In genomic region chr17:4946312-4946976, GRCh38 we compare ENCODE assay signal across 7 cellular contexts. TPM values are rescaled to one million over a fixed set of nuclear protein-coding genes. Genes with fewer than 3 reads are reported as not detected.
DNase-seq lines count a peak whose midpoint lies in the region; ATAC-seq, FAIRE-seq and TF ChIP-seq lines count a peak whose summit lies in the region.

No MANE protein-coding gene starts in this region.

- WGBS in right cardiac atrium = 32% methylated on average over 16 of the region's 16 CpGs
- WGBS in spleen, 5 donors = 13 to 21% (median 16%) methylated on average over 12 to 16 of the region's 16 CpGs

- peak overlapping the region; percentile 95 for H3K27ac Mint-ChIP-seq in activated CD4-positive, alpha-beta memory T cell treated with anti-CD3 and anti-CD28 coated beads for 36 hours

- no peak for FAIRE-seq in frontal cortex (lab: Jason Lieb, UNC)

- H3K27ac ChIP-seq in right cardiac atrium (ENCODE audit: low read length) (no peak overlapping the region), spleen (peak overlapping the region; percentile 40 to 99 (median 98))

- H3K4me3 Mint-ChIP-seq in activated CD4-positive, alpha-beta memory T cell treated with anti-CD3 and anti-CD28 coated beads for 36 hours = peak overlapping the region; percentile 90

- H3K4me1 Mint-ChIP-seq in activated CD4-positive, alpha-beta memory T cell treated with anti-CD3 and anti-CD28 coated beads for 36 hours (ENCODE audit: low read depth) = peaks cover 58% of the 10 kb centered on the region

- H3K9me3 ChIP-seq in HAP-1 = no peaks in the 10 kb centered on the region
- H3K9me3 ChIP-seq in right cardiac atrium (ENCODE audit: control insufficient read depth, low read length) = no peaks in the 10 kb centered on the region
- no peaks in the 10 kb centered on the region for H3K9me3 ChIP-seq in spleen

- H3K27me3 Mint-ChIP-seq in activated CD4-positive, alpha-beta memory T cell treated with anti-CD3 and anti-CD28 coated beads for 36 hours = no peaks in the 10 kb centered on the region

- H3K36me3 Mint-ChIP-seq in activated CD4-positive, alpha-beta memory T cell treated with anti-CD3 and anti-CD28 coated beads for 36 hours = peaks cover 57% of the 10 kb centered on the region

- H3K36me3 ChIP-seq in HAP-1 (replicated peaks) = peaks cover 63% of the 10 kb centered on the region
- H3K36me3 ChIP-seq in spleen = peaks cover 0 to 59% (median 42%) of the 10 kb centered on the region in 6 donors

- ATAC-seq in right cardiac atrium = no peak

- peak overlapping the region; percentile 98 for H3K4me3 ChIP-seq in HAP-1
- peak overlapping the region; percentile 87 for H3K4me3 ChIP-seq in right cardiac atrium (ENCODE audit: low read length)
- H3K4me3 ChIP-seq in spleen = peak overlapping the region; percentile 78 to 100 (median 98)

- in situ Hi-C loops in HAP-1 (cut with MboI; ENCODE audit: low sequenced_read_pairs) = no loop called here

- POLR2A ChIA-PET in activated CD4-positive, alpha-beta memory T cell treated with anti-CD3 and anti-CD28 coated beads for 36 hours (lab: Charles Lee) = interaction anchor here (1.3 to 21.0 kb wide), 4 partner anchors 13 to 46 kb away, joined by 3 to 346 read pairs (median 8); partner anchors contain the start of genes C17orf107 and SPAG7

- TF ChIP-seq POLR2A in spleen (IDR thresholded peaks at IDR 0.05) = no peak

- H3K9me3 Mint-ChIP-seq in activated CD4-positive, alpha-beta memory T cell treated with anti-CD3 and anti-CD28 coated beads for 36 hours = no peaks in the 10 kb centered on the region

- TF ChIP-seq CTCF in spleen (IDR thresholded peaks at IDR 0.05 in 8 of 11, conservative IDR thresholded peaks at IDR 0.05 in 3 of 11) = no peak

- H3K4me1 ChIP-seq in HAP-1 (peaks cover 23% of the 10 kb centered on the region), right cardiac atrium (ENCODE audit: control insufficient read depth, insufficient read depth, low read length) (peaks cover 5% of the 10 kb centered on the region), spleen (peaks cover 60 to 87% (median 73%) of the 10 kb centered on the region in 6 donors)

- CTCF ChIA-PET in activated CD4-positive, alpha-beta memory T cell treated with anti-CD3 and anti-CD28 coated beads for 36 hours (lab: Charles Lee) = interaction anchor here (2.3 kb wide), 1 partner anchor 20 kb away, joined by 10 read pairs; the partner anchor contains the start of gene SPAG7

- no peak for DNase-seq in HAP-1 (ENCODE audit: low spot score in 2 of 2)
- no peak for DNase-seq in activated CD4-positive, alpha-beta memory T cell treated with anti-CD3 and anti-CD28 coated beads for 36 hours
- DNase-seq in right cardiac atrium = peak in 1 of 3 donors; percentile 39
- DNase-seq in spleen = no peak
- no peak for DNase-seq in posterior vena cava (ENCODE audit: low spot score)
- no peak for DNase-seq in NCI-H146 (lab: John Stamatoyannopoulos, UW)
- DNase-seq in frontal cortex (ENCODE audit: low spot score in 2 of 2) = no peak

- intact Hi-C loops in activated CD4-positive, alpha-beta memory T cell treated with anti-CD3 and anti-CD28 coated beads for 36 hours (cut with micrococcal nuclease) = loop anchor here (5.0 to 10.0 kb wide), 4 partner anchors 214 to 802 kb away; partner anchors contain the start of genes CYB5D2, DERL2, MED11 and MIS12
- intact Hi-C loops in right cardiac atrium (cut with DNase I) (no loop called here), spleen (cut with DNase I; ENCODE audit: low total_unique reads) (no loop called here), posterior vena cava (cut with DNase I) (no loop called here)

- H3K27me3 ChIP-seq in HAP-1 (ENCODE audit: low read depth) (no peaks in the 10 kb centered on the region), right cardiac atrium (ENCODE audit: control insufficient read depth, insufficient read depth) (no peaks in the 10 kb centered on the region), spleen (replicated peaks in 1 of 7) (no peaks in the 10 kb centered on the region)

RNA-seq across cellular contexts. Expression of gene PFN1, which starts 1.9 kb away (rescaled TPM):
- total RNA-seq in activated CD4-positive, alpha-beta memory T cell treated with anti-CD3 and anti-CD28 coated beads for 36 hours = 1,000 to 10,000 TPM; 1,907 to 1,923 TPM
- total RNA-seq in right cardiac atrium (100 to 1,000 TPM; 148 to 229 (median 201) TPM), spleen (1,000 to 10,000 TPM in 1 of 7 donors, 100 to 1,000 TPM in 6; 605 to 1,090 (median 842) TPM), posterior vena cava (100 to 1,000 TPM; 582 to 588 TPM), frontal cortex (69.3 TPM)
- polyA plus RNA-seq in right cardiac atrium (180 TPM), spleen (1,000 to 10,000 TPM in 1 of 3 donors, 100 to 1,000 TPM in 2; 663 to 1,039 (median 970) TPM)

RNA-seq across cellular contexts. Expression of gene ENO3, which starts 4.5 kb away (rescaled TPM):
- total RNA-seq in activated CD4-positive, alpha-beta memory T cell treated with anti-CD3 and anti-CD28 coated beads for 36 hours = 10 to 100 TPM; 26.5 to 26.8 TPM
- total RNA-seq in right cardiac atrium = 100 to 1,000 TPM; 198 to 695 (median 246) TPM
- polyA plus RNA-seq in right cardiac atrium = 455 TPM
- 10 to 100 TPM in 2 of 7 donors, 1 to 10 TPM in 5; 3.1 to 16.0 (median 8.8) TPM for total RNA-seq in spleen
- 10 to 100 TPM; 13.8 to 23.4 (median 15.4) TPM for polyA plus RNA-seq in spleen
- 1 to 10 TPM; 3.2 to 4.3 TPM for total RNA-seq in posterior vena cava
- 0.82 TPM for total RNA-seq in frontal cortex

RNA-seq across cellular contexts. Expression of gene RNF167, which starts 6.4 kb away (rescaled TPM):
- 100 to 1,000 TPM; 130 to 157 TPM for total RNA-seq in activated CD4-positive, alpha-beta memory T cell treated with anti-CD3 and anti-CD28 coated beads for 36 hours
- total RNA-seq in right cardiac atrium = 100 to 1,000 TPM in 1 of 4 donors, 10 to 100 TPM in 3; 76.6 to 108 (median 87.5) TPM
- polyA plus RNA-seq in right cardiac atrium = 124 TPM
- 100 to 1,000 TPM in 1 of 7 donors, 10 to 100 TPM in 6; 57.6 to 109 (median 78.6) TPM for total RNA-seq in spleen
- polyA plus RNA-seq in spleen = 100 to 1,000 TPM in 2 of 3 donors, 10 to 100 TPM in 1; 96.4 to 146 (median 129) TPM
- total RNA-seq in posterior vena cava = 10 to 100 TPM; 62.7 to 77.3 TPM
- 13.0 TPM for total RNA-seq in frontal cortex

RNA-seq across cellular contexts. Expression of gene SLC25A11, which starts 6.6 kb away (rescaled TPM):
- 10 to 100 TPM; 70.5 to 72.5 TPM for total RNA-seq in activated CD4-positive, alpha-beta memory T cell treated with anti-CD3 and anti-CD28 coated beads for 36 hours
- 100 to 1,000 TPM; 162 to 230 (median 202) TPM for total RNA-seq in right cardiac atrium
- 200 TPM for polyA plus RNA-seq in right cardiac atrium
- 10 to 100 TPM; 37.2 to 61.0 (median 42.9) TPM for total RNA-seq in spleen
- polyA plus RNA-seq in spleen = 10 to 100 TPM; 22.1 to 52.6 (median 32.3) TPM
- 10 to 100 TPM; 33.0 to 43.7 TPM for total RNA-seq in posterior vena cava
- 59.1 TPM for total RNA-seq in frontal cortex

RNA-seq across cellular contexts. Expression of gene GP1BA, which starts 14.4 kb away (rescaled TPM):
- not detected for total RNA-seq in activated CD4-positive, alpha-beta memory T cell treated with anti-CD3 and anti-CD28 coated beads for 36 hours
- under 1 TPM in 1 of 4 donors, not detected in 3; 0.23 TPM for total RNA-seq in right cardiac atrium
- 0.16 TPM for polyA plus RNA-seq in right cardiac atrium
- 1 to 10 TPM; 1.8 to 6.1 (median 3.0) TPM for total RNA-seq in spleen
- 1 to 10 TPM; 2.0 to 2.9 (median 2.8) TPM for polyA plus RNA-seq in spleen
- not detected for total RNA-seq in posterior vena cava
- not detected for total RNA-seq in frontal cortex

Comparison
In these comparisons a context has a peak if more than half of its experiments do, and no peak if none do; other contexts are left out.
1. RNA of gene ENO3, which starts 4.5 kb away (total RNA-seq): 198 to 695 TPM in right cardiac atrium; 26.5 to 26.8 TPM in activated CD4-positive, alpha-beta memory T cell treated with anti-CD3 and anti-CD28 coated beads for 36 hours, 3.1 to 16.0 TPM in spleen, 3.2 to 4.3 TPM in posterior vena cava and 0.82 TPM in frontal cortex (single experiment); every median in the first group is over 4 times any median in the second.
2. Peak in every context shown above with its lines, with median percentiles within 50 percentile points of each other: H3K4me3 ChIP-seq.